Comparison of ENCODE assay signal across 26 cellular contexts in genomic region chr4:151614532-151614931, GRCh38.
"Had no signal": no experiment of that assay in that cellular context is flagged by ENCODE, and none has a peak within 500 bp of the region (broad histone marks: within the 10 kb centered on the region; RNA-seq: fewer than 3 reads in every experiment).

No MANE protein-coding gene starts in this region.

- H3K36me3 ChIP-seq: left ventricle myocardium inferior, pancreas, prostate gland, right atrium auricular region, right lobe of liver, tibial nerve, upper lobe of left lung, vagina had no signal

- H3K27me3 ChIP-seq: pancreas, right atrium auricular region, right lobe of liver, tibial nerve, upper lobe of left lung, vagina had no signal

- H3K27ac ChIP-seq: left ventricle myocardium inferior, pancreas, prostate gland, right atrium auricular region, right lobe of liver, tibial nerve, upper lobe of left lung, vagina had no signal

- H3K4me3 ChIP-seq: left ventricle myocardium inferior, lung, pancreas, prostate gland, right atrium auricular region, right lobe of liver, smooth muscle cell, tibial nerve, upper lobe of left lung, vagina had no signal

- H3K4me2 ChIP-seq: smooth muscle cell had no signal

- ATAC-seq: natural killer cell; pancreas; right lobe of liver; stimulated activated memory B cell treated with anti-CD40 and anti-IgM and Interleukin-4, amounts not matched to agents 10 μg/mL and 1 μg/mL and 100 μg/mL, for 72 hours; stimulated activated naive CD8-positive, alpha-beta T cell treated with anti-CD3 and anti-CD28 coated beads, Interleukin-15, amount 100 ng/mL, for 72 hours had no signal

- H3K9me3 ChIP-seq: left ventricle myocardium inferior, pancreas, prostate gland, right atrium auricular region, right lobe of liver, tibial nerve, upper lobe of left lung, vagina had no signal

- DNase-seq: hypothalamus; immature natural killer cell; kidney; left ventricle myocardium inferior; mesendoderm; naive B cell; natural killer cell; nucleus accumbens; pancreas; posterior cingulate gyrus; right lobe of liver; stimulated activated CD4-positive, alpha-beta T cell treated with anti-CD3 and anti-CD28 coated beads, Interleukin-1b, Interleukin-23, amount 100 ng/mL, for 48 hours; stimulated activated CD4-positive, alpha-beta T cell treated with anti-CD3 and anti-CD28 coated beads, Interleukin-2, amount 100 ng/mL, for 48 hours; stimulated activated CD4-positive, alpha-beta T cell treated with anti-CD3 and anti-CD28 coated beads, Interleukin-4, amount 100 ng/mL, for 4 hours; stimulated activated CD8-positive, alpha-beta memory T cell treated with anti-CD3 and anti-CD28 coated beads, Interleukin-4, amount 100 ng/mL, for 48 hours; stimulated activated naive CD4-positive, alpha-beta T cell treated with Interleukin-2 at 50 U/mL for 16 hours; stimulated activated naive CD8-positive, alpha-beta T cell treated with anti-CD3 and anti-CD28 coated beads, Interleukin-15, amount 100 ng/mL, for 72 hours; substantia nigra; upper lobe of left lung had no signal
